ENCODE assay signal across 18 cellular contexts in genomic region chr4:109510687-109511086, GRCh38. TPM values are rescaled to one million over a fixed set of nuclear protein-coding genes. Genes with fewer than 3 reads are reported as not detected.
A peak's percentile ranks its signal among the peaks of the same experiment; 100 is the strongest.
DNase-seq lines count a peak whose midpoint lies in the region; ATAC-seq, FAIRE-seq and TF ChIP-seq lines count a peak whose summit lies in the region.
"Had no signal": no experiment of that assay in that cellular context is flagged by ENCODE, and none has a peak within 500 bp of the region (broad histone marks: within the 10 kb centered on the region; RNA-seq: fewer than 3 reads in every experiment).

No MANE protein-coding gene starts in this region.

- ATAC-seq in HepG2 (no peak), right lobe of liver (peak; percentile 15 to 71 (median 52)), GM21786 (IDR thresholded peaks at IDR 0.05; ENCODE audit: unreplicated experiment) (no peak), GM21526 (IDR thresholded peaks at IDR 0.05; ENCODE audit: low FRiP score, unreplicated experiment) (no peak)

- H3K27me3 ChIP-seq in liver (ENCODE audit: control insufficient read depth in 4 of 4, insufficient read depth in 4 of 4, low read length in 3 of 4) (no peaks in the 10 kb centered on the region), HepG2 (ENCODE audit: control insufficient read depth in 1 of 2, insufficient read depth in 2 of 2, low read length in 2 of 2) (no peaks in the 10 kb centered on the region), endodermal cell (ENCODE audit: control insufficient read depth, insufficient read depth, low read length, poor library complexity, severe bottlenecking) (no peaks in the 10 kb centered on the region), right lobe of liver (no peaks in the 10 kb centered on the region)
- H3K27me3 ChIP-seq: BLaER1 treated with 17β-estradiol and CSF1 and Interleukin-3, amounts not matched to agents 10 nM and 100 nM had no signal

- H3K27ac Mint-ChIP-seq in endodermal cell = peak overlapping the region; percentile 38
- H3K27ac Mint-ChIP-seq: HFFc6 had no signal

- DNase-seq in HepG2 (ENCODE audit: low spot score) = no peak
- no peak for DNase-seq in endodermal cell
- no peak for DNase-seq in right lobe of liver
- no peak for DNase-seq in NCI-H446 (lab: John Stamatoyannopoulos, UW)
- DNase-seq: 8988T; ACHN; Calu3; CD4-positive, CD25-positive, alpha-beta regulatory T cell; DMS 273 treated with DMSO at 0.1 percent for 48 hours; HFFc6 had no signal

- intact Hi-C loops in HepG2 (cut with micrococcal nuclease; ENCODE audit: unreplicated experiment) = no loop called here
- intact Hi-C loops in right lobe of liver (cut with DNase I) = loop anchor here in 1 of 2 donors (10.0 kb wide), 1 partner anchor 76 kb away; the partner anchor contains the start of gene SEC24B

- H3K36me3 Mint-ChIP-seq in endodermal cell (ENCODE audit: low read depth) = peaks cover 70% of the 10 kb centered on the region

- POLR2A ChIA-PET in HepG2 (lab: Yijun Ruan, JAX) = no interaction called here

- H3K4me3 ChIP-seq in liver (ENCODE audit: low read depth in 1 of 3, low read length in 3 of 3) = no peak overlapping the region
- no peak overlapping the region for H3K4me3 ChIP-seq in HepG2 (replicated peaks in 1 of 3; ENCODE audit: insufficient read depth in 1 of 3, low read depth in 2 of 3, low read length in 3 of 3)
- no peak overlapping the region for H3K4me3 ChIP-seq in endodermal cell (ENCODE audit: low read length)
- no peak overlapping the region for H3K4me3 ChIP-seq in right lobe of liver
- H3K4me3 ChIP-seq: BLaER1 treated with 17β-estradiol and CSF1 and Interleukin-3, amounts not matched to agents 10 nM and 100 nM; HAP-1 had no signal

- peak overlapping the region in 1 of 2 donors; percentile 63 for H3K9ac ChIP-seq in liver (ENCODE audit: low read depth in 1 of 2, low read length in 2 of 2)
- H3K9ac ChIP-seq in HepG2 (ENCODE audit: insufficient read depth, low read depth, low read length) = no peak overlapping the region
- no peak overlapping the region for H3K9ac ChIP-seq in endodermal cell (ENCODE audit: extremely low read depth, low read length, poor library complexity, severe bottlenecking)
- H3K9ac ChIP-seq: BLaER1 treated with 17β-estradiol and CSF1 and Interleukin-3, amounts not matched to agents 10 nM and 100 nM had no signal

- no peaks in the 10 kb centered on the region for H3K9me3 ChIP-seq in liver (ENCODE audit: control insufficient read depth in 4 of 4, low read length in 3 of 4)
- H3K9me3 ChIP-seq in HepG2 (ENCODE audit: low read length) = no peaks in the 10 kb centered on the region
- no peaks in the 10 kb centered on the region for H3K9me3 ChIP-seq in endodermal cell (ENCODE audit: control insufficient read depth, low read length)
- H3K9me3 ChIP-seq in right lobe of liver = no peaks in the 10 kb centered on the region
- H3K9me3 ChIP-seq: BLaER1 treated with 17β-estradiol and CSF1 and Interleukin-3, amounts not matched to agents 10 nM and 100 nM; HAP-1 had no signal

- H4K20me1 ChIP-seq in HepG2 (ENCODE audit: insufficient read depth, low read length) = no peaks in the 10 kb centered on the region
- H4K20me1 ChIP-seq: BLaER1 treated with 17β-estradiol and CSF1 and Interleukin-3, amounts not matched to agents 10 nM and 100 nM had no signal

- TF ChIP-seq RAD21 in liver (IDR thresholded peaks at IDR 0.05) (no peak), HepG2 (CRISPR knock-in tag; IDR thresholded peaks at IDR 0.05) (no peak)

- TF ChIP-seq CTCF in liver (IDR thresholded peaks at IDR 0.05; ENCODE audit: low read depth, low read length, missing input control) (no peak), HepG2 (CRISPR knock-in tag; IDR thresholded peaks at IDR 0.05) (no peak), endodermal cell (conservative IDR thresholded peaks at IDR 0.05) (no peak), right lobe of liver (IDR thresholded peaks at IDR 0.05) (no peak)

- in situ Hi-C loops in HepG2 (cut with HindIII; ENCODE audit: extremely low pct_ligation_motif_present, low pct_unique_long_range_greater_than_20kb) = no loop called here

- no peak overlapping the region for H3K4me3 Mint-ChIP-seq in endodermal cell
- H3K4me3 Mint-ChIP-seq: CD4-positive, CD25-positive, alpha-beta regulatory T cell; HFFc6 had no signal

- BruUV-seq in HepG2 (replicated peaks; lab: Mats Ljungman, UMichigan) = no TSS peak

- H3K27ac ChIP-seq in liver (ENCODE audit: low read depth in 1 of 2, low read length in 2 of 2) (peak overlapping the region; percentile 34 to 40), HepG2 (ENCODE audit: extremely low read length, insufficient read depth, low read length) (no peak overlapping the region), endodermal cell (ENCODE audit: low read depth, low read length) (no peak overlapping the region), right lobe of liver (peak overlapping the region; percentile 41 to 53 (median 52))
- H3K27ac ChIP-seq: BLaER1 treated with 17β-estradiol and CSF1 and Interleukin-3, amounts not matched to agents 10 nM and 100 nM had no signal

- H2AFZ ChIP-seq in HepG2 (ENCODE audit: low read length) = no peak overlapping the region

- no peak for FAIRE-seq in HepG2 (lab: Jason Lieb, UNC)
- FAIRE-seq: GM12891, H1, HTR-8/SVneo had no signal

- WGBS in liver = 27% methylated on average over 2 of the region's 2 CpGs
- WGBS in HepG2 (ENCODE audit: low lambda C conversion rate) = 83% methylated on average over 2 of the region's 2 CpGs
- WGBS in endodermal cell (ENCODE audit: insufficient coverage in 1 of 2, insufficient read length in 1 of 2), 2 experiments = 100% methylated on average over 1 of the region's 2 CpGs; no CpG with 5 or more reads in 1 of the 2 experiments
- 20% methylated on average over 2 of the region's 2 CpGs for WGBS in right lobe of liver (ENCODE audit: insufficient coverage, low coverage, low lambda C conversion rate, missing lambda C conversion rate)

- no peak for TF ChIP-seq POLR2A in HepG2 (IDR thresholded peaks at IDR 0.05; ENCODE audit: insufficient read depth in 1 of 2, low read depth in 2 of 2, low read length in 2 of 2)
- TF ChIP-seq POLR2A in right lobe of liver (IDR thresholded peaks at IDR 0.05) = no peak

- no peaks in the 10 kb centered on the region for H3K79me2 ChIP-seq in HepG2 (ENCODE audit: insufficient read depth, low read length)

- peaks cover 5 to 18% (median 12%) of the 10 kb centered on the region in 4 donors for H3K4me1 ChIP-seq in liver (ENCODE audit: control insufficient read depth in 4 of 4, insufficient read depth in 4 of 4, low read length in 3 of 4)
- no peaks in the 10 kb centered on the region for H3K4me1 ChIP-seq in HepG2 (ENCODE audit: insufficient read depth, low read length)
- H3K4me1 ChIP-seq in endodermal cell (ENCODE audit: control insufficient read depth, insufficient read depth, low read length) = no peaks in the 10 kb centered on the region
- peaks cover 0 to 45% (median 11%) of the 10 kb centered on the region in 4 donors for H3K4me1 ChIP-seq in right lobe of liver
- H3K4me1 ChIP-seq: BLaER1 treated with 17β-estradiol and CSF1 and Interleukin-3, amounts not matched to agents 10 nM and 100 nM; HAP-1 had no signal

- no peaks in the 10 kb centered on the region for H3K27me3 Mint-ChIP-seq in endodermal cell (ENCODE audit: insufficient read depth)
- H3K27me3 Mint-ChIP-seq: CD4-positive, CD25-positive, alpha-beta regulatory T cell had no signal

- CTCF ChIA-PET in HepG2 (lab: Yijun Ruan, JAX; ENCODE audit: low intra/inter-chr PET ratio, low total read pairs) = no interaction called here

- H3K9me3 Mint-ChIP-seq in endodermal cell = no peaks in the 10 kb centered on the region
- H3K9me3 Mint-ChIP-seq: HFFc6 had no signal

- H3K4me2 ChIP-seq in HepG2 (ENCODE audit: low read depth, low read length) = no peak overlapping the region
- H3K4me2 ChIP-seq: BLaER1 treated with 17β-estradiol and CSF1 and Interleukin-3, amounts not matched to agents 10 nM and 100 nM had no signal

- H3K36me3 ChIP-seq in liver (ENCODE audit: control insufficient read depth in 4 of 4, insufficient read depth in 3 of 4, low read depth in 1 of 4, low read length in 3 of 4) = peaks cover 3 to 18% (median 10%) of the 10 kb centered on the region in 4 donors
- peaks cover 0 to 32% of the 10 kb centered on the region in 2 experiments; a peak in 3 of 5 replicates for H3K36me3 ChIP-seq in HepG2 (replicated peaks in 1 of 2; ENCODE audit: control insufficient read depth in 1 of 2, insufficient read depth in 2 of 2, low read length in 2 of 2)
- H3K36me3 ChIP-seq in endodermal cell (ENCODE audit: control insufficient read depth, insufficient read depth, low read length) = peaks cover 84% of the 10 kb centered on the region
- H3K36me3 ChIP-seq in right lobe of liver = peaks cover 0 to 17% (median 5%) of the 10 kb centered on the region in 4 donors

- H3K4me1 Mint-ChIP-seq in endodermal cell = no peaks in the 10 kb centered on the region

- TF ChIP-seq EP300 in HepG2 (IDR thresholded peaks at IDR 0.05; ENCODE audit: low read depth in 2 of 2, low read length in 2 of 2) (no peak), HepG2 (CRISPR knock-in tag; IDR thresholded peaks at IDR 0.05; ENCODE audit: borderline replicate concordance) (no peak)

RNA-seq across cellular contexts. Expression of gene MCUB, which starts 49.4 kb away (rescaled TPM):
- total RNA-seq in liver (1 to 10 TPM; 1.8 to 4.9 TPM), HepG2 (2016; rRNA removed; fragmentation: Illumina TruSeq; extraction: Trizol) (0.95 and 1.4 TPM in 2 replicates), endodermal cell (1 to 10 TPM in 1 of 2 donors, under 1 TPM in 1; 1.00 to 5.2 TPM), right lobe of liver (1 to 10 TPM in 4 of 6 experiments, under 1 TPM in 2; 0.66 to 2.7 (median 1.3) TPM)
- polyA plus RNA-seq in liver (1 to 10 TPM; 1.3 to 2.1 TPM), HepG2 (2011; rRNA removed) (1.7 and 2.2 TPM in 2 replicates)
- 0.91 and 1.7 TPM in 2 replicates for total RNA-seq in HepG2 (2016; cell fraction: cytosol; rRNA removed; fragmentation: Illumina TruSeq; extraction: Trizol; ENCODE audit: low read depth)
- 0.58 and 0.73 TPM in 2 replicates for total RNA-seq in HepG2 (2016; cell fraction: insoluble cytoplasmic fraction; rRNA removed; fragmentation: Illumina TruSeq; extraction: Trizol)
- 1.9 and 2.2 TPM in 2 replicates for total RNA-seq in HepG2 (2016; cell fraction: membrane; rRNA removed; fragmentation: Illumina TruSeq; extraction: Trizol)
- total RNA-seq in HepG2 (2016; cell fraction: nucleus; rRNA removed; fragmentation: Illumina TruSeq; extraction: Trizol) = 1.3 and 2.3 TPM in 2 replicates
- polyA plus RNA-seq in HepG2 (2011; cell fraction: cytosol; rRNA removed) = 1.6 and 2.5 TPM in 2 replicates
- 2.4 and 2.7 TPM in 2 replicates for polyA plus RNA-seq in HepG2 (2011; cell fraction: nucleus; rRNA removed)
- polyA plus RNA-seq in HepG2 (2012) = 0.73 and 0.87 TPM in 2 replicates
- 2.0 and 2.2 TPM in 2 replicates for polyA plus RNA-seq in HepG2 (2016; cell fraction: cytosol; fragmentation: Illumina TruSeq; extraction: Trizol; ENCODE audit: low read depth)
- polyA plus RNA-seq in HepG2 (2016; cell fraction: insoluble cytoplasmic fraction; fragmentation: Illumina TruSeq; extraction: Trizol; ENCODE audit: low read depth) = 0.76 and 1.8 TPM in 2 replicates
- polyA plus RNA-seq in HepG2 (2016; cell fraction: membrane; fragmentation: Illumina TruSeq; extraction: Trizol; ENCODE audit: low read depth) = 1.1 and 1.5 TPM in 2 replicates
- 1.5 and 1.9 TPM in 2 replicates for polyA plus RNA-seq in HepG2 (2016; cell fraction: nucleus; fragmentation: Illumina TruSeq; extraction: Trizol; ENCODE audit: insufficient read depth, low read depth)
- 2.3 and 5.6 TPM in 2 replicates for polyA minus RNA-seq in HepG2 (2011; rRNA and poly(A)+ RNA removed; ENCODE audit: low replicate concordance)
- polyA minus RNA-seq in HepG2 (2011; cell fraction: cytosol; rRNA and poly(A)+ RNA removed) = 1.2 and 2.8 TPM in 2 replicates
- polyA minus RNA-seq in HepG2 (2011; cell fraction: nucleus; rRNA and poly(A)+ RNA removed) = 1.5 and 2.4 TPM in 2 replicates
- polyA plus RNA-seq in endodermal cell (2013, experiment 1 of 2) = 4.1 TPM
- polyA plus RNA-seq in endodermal cell (2013, experiment 2 of 2) = 2.5 TPM

Comparison
In these comparisons a context has a peak if more than half of its experiments do, and no peak if none do; other contexts are left out.
1. H3K27ac ChIP-seq: peak in liver (2 of 2) and right lobe of liver (3 of 3); none in HepG2 (single experiment) and endodermal cell (single experiment).
2. ATAC-seq: peak in right lobe of liver (4 of 4); none in HepG2 (single experiment), GM21786 (single experiment) and GM21526 (single experiment).